ENCODE assay signal across 9 cellular contexts in the genomic region with DNA sequence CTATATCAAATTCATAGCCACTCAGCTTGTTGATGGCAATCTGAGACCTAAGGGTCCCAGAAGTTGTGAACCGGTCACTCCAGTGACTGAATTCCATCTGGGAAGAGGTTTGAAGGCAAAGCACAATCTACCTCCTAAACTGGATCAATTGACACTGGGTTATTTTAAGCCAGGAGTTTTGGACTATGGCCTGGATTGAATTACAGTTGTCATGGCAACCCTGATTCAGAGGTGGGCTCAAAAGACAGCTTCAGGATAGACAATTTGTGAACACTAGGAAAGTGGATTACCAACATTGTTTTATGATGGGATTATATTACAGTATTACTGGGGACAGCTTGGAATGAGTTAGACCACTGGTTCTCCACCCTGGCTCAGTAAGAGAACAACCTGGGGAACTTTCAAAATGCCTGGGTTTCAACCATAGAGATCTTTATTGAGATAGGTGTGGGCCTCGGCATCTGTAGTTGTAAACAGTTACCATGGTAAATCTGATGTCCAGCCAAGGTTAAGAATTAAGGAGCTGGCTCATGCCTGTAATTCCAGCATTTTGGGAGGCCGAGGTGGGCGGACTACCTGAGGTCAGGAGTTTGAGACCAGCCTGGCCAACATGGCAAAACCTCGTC. TPM values are rescaled to one million over a fixed set of nuclear protein-coding genes. Genes with fewer than 3 reads are reported as not detected.
DNase-seq lines count a peak whose midpoint lies in the region; ATAC-seq and TF ChIP-seq lines count a peak whose summit lies in the region.
"Had no signal": no experiment of that assay in that cellular context is flagged by ENCODE, and none has a peak within 500 bp of the region (broad histone marks: within the 10 kb centered on the region; RNA-seq: fewer than 3 reads in every experiment).

No MANE protein-coding gene starts in this region.

- H3K36me3 ChIP-seq in adipocyte (ENCODE audit: control insufficient read depth, insufficient read depth, low read length, severe bottlenecking) (no peaks in the 10 kb centered on the region), neural progenitor cell (no peaks in the 10 kb centered on the region)

- H3K27ac ChIP-seq in neural progenitor cell: no peak overlapping the region

- H3K4me3 Mint-ChIP-seq in neural progenitor cell: no peak overlapping the region

- H2AFZ ChIP-seq in neural progenitor cell (replicated peaks): no peak overlapping the region

- ATAC-seq in GM18907 (IDR thresholded peaks at IDR 0.05; ENCODE audit: unreplicated experiment) (no peak), GM18519 (IDR thresholded peaks at IDR 0.05; ENCODE audit: low FRiP score, unreplicated experiment) (no peak)

- no peak for TF ChIP-seq CTCF in neural progenitor cell (IDR thresholded peaks at IDR 0.05)

- H3K79me2 ChIP-seq in neural progenitor cell (ENCODE audit: low read depth): no peaks in the 10 kb centered on the region

- H3K9ac ChIP-seq in adipocyte (ENCODE audit: low read length): peak overlapping the region; percentile 57
- H3K9ac ChIP-seq in neural progenitor cell: no peak overlapping the region

- peaks cover 6% of the 10 kb centered on the region for H3K9me3 Mint-ChIP-seq in neural progenitor cell

- H3K4me1 ChIP-seq in adipocyte (ENCODE audit: control insufficient read depth, insufficient read depth, low read length) (peaks cover 24% of the 10 kb centered on the region), neural progenitor cell (peaks cover 21% of the 10 kb centered on the region)

- H3K27me3 ChIP-seq in adipocyte (replicated peaks; ENCODE audit: control insufficient read depth, insufficient read depth, low read length) (no peaks in the 10 kb centered on the region), neural progenitor cell (no peaks in the 10 kb centered on the region)

- DNase-seq in DMS 273 (lab: John Stamatoyannopoulos, UW; ENCODE audit: unreplicated experiment): peak; percentile 79
- peak; percentile 46 for DNase-seq in NCI-H2081 treated with DMSO at 0.1 percent for 48 hours (lab: John Stamatoyannopoulos, UW)
- DNase-seq in adipocyte (ENCODE audit: low read depth): no peak
- peak; percentile 39 for DNase-seq in neural progenitor cell (ENCODE audit: low spot score)
- DNase-seq in Ammon's horn (ENCODE audit: low spot score): no peak
- no peak for DNase-seq in CD1c-positive myeloid dendritic cell (ENCODE audit: extremely low spot score)
- DNase-seq: CD4-positive, CD25-positive, alpha-beta regulatory T cell had no signal

- H3K4me1 Mint-ChIP-seq in neural progenitor cell: peaks cover 23% of the 10 kb centered on the region

- H3K9me3 ChIP-seq in adipocyte (ENCODE audit: control insufficient read depth, low read length): no peaks in the 10 kb centered on the region
- H3K9me3 ChIP-seq in neural progenitor cell (ENCODE audit: low read depth): no peaks in the 10 kb centered on the region

- no peaks in the 10 kb centered on the region for H3K36me3 Mint-ChIP-seq in neural progenitor cell

- no peak overlapping the region for H3K4me3 ChIP-seq in adipocyte (ENCODE audit: low read length)
- no peak overlapping the region for H3K4me3 ChIP-seq in neural progenitor cell

- no peaks in the 10 kb centered on the region for H4K20me1 ChIP-seq in neural progenitor cell (ENCODE audit: low read depth)

- H3K4me2 ChIP-seq in neural progenitor cell: no peak overlapping the region

- H3F3A ChIP-seq in neural progenitor cell (ENCODE audit: low read depth): no peaks in the 10 kb centered on the region

- peaks cover 3% of the 10 kb centered on the region for H3K27me3 Mint-ChIP-seq in neural progenitor cell (ENCODE audit: insufficient read depth, low read depth)
- H3K27me3 Mint-ChIP-seq: CD4-positive, CD25-positive, alpha-beta regulatory T cell had no signal

- no peak overlapping the region for H3K27ac Mint-ChIP-seq in neural progenitor cell

RNA-seq across cellular contexts. Expression of a gene that starts 58.8 kb away (rescaled TPM):
- total RNA-seq in neural progenitor cell (ENCODE audit: low replicate concordance): 0.25 and 0.37 TPM in 2 replicates

Comparison
In these comparisons a context has a peak if more than half of its experiments do, and no peak if none do; other contexts are left out.
1. DNase-seq: peak in DMS 273 (single experiment), NCI-H2081 treated with DMSO at 0.1 percent for 48 hours (single experiment) and neural progenitor cell (single experiment); none in adipocyte (single experiment), Ammon's horn (single experiment) and CD1c-positive myeloid dendritic cell (single experiment).